ENCODE assay signal across 20 cellular contexts in the genomic region with DNA sequence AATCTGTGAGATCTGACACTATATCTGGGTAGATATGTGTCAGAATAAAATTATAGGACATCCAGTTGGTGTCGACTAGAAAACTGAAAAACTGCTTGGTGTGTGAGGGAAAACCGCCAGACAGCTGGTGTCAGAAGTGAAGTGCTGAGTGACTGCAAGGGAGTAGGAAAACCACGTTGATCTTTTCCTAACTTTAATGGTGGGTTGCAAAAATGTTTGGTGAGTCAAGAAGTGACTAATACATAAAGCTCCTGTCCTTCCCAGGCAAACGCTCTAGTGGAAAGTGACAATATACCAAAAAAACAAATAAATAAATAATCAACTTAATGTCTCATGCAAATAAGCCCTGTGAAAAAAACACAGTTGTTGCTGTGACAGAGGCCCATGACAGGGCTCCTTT. TPM values are rescaled to one million over a fixed set of nuclear protein-coding genes. Genes with fewer than 3 reads are reported as not detected.
DNase-seq lines count a peak whose midpoint lies in the region; ATAC-seq, FAIRE-seq and TF ChIP-seq lines count a peak whose summit lies in the region.
"Had no signal": no experiment of that assay in that cellular context is flagged by ENCODE, and none has a peak within 500 bp of the region (broad histone marks: within the 10 kb centered on the region; RNA-seq: fewer than 3 reads in every experiment).

No MANE protein-coding gene starts in this region.

- ATAC-seq in SK-N-SH treated with all-trans-retinoic acid at 6 μM for 48 hours (no peak), right lobe of liver (no peak)
- ATAC-seq: heart right ventricle, left colon had no signal

- DNase-seq in SK-N-SH = no peak
- peak; percentile 85 for DNase-seq in RPMI7951 (ENCODE audit: low read depth)
- peak; percentile 51 for DNase-seq in fibroblast of pulmonary artery (ENCODE audit: low read depth)
- peak; percentile 63 for DNase-seq in urothelium cell line (ENCODE audit: low spot score)
- no peak for DNase-seq in small intestine
- no peak for DNase-seq in right lobe of liver
- no peak for DNase-seq in stimulated activated CD4-positive, alpha-beta T cell treated with anti-CD3 and anti-CD28 coated beads, Interleukin-1b, Interleukin-23, amount 100 ng/mL, for 48 hours
- DNase-seq: activated CD8-positive, alpha-beta memory T cell treated with anti-CD3 and anti-CD28 coated beads for 24 hours; Caco-2; heart right ventricle; left colon; NCI-H1436; NCI-H446 treated with DMSO at 0.1 percent for 48 hours; stimulated activated CD4-positive, alpha-beta T cell treated with anti-CD3 and anti-CD28 coated beads, Interleukin-2, amount 100 ng/mL, for 24 hours; transverse colon had no signal

- intact Hi-C loops in right lobe of liver (cut with DNase I) = no loop called here

- TF ChIP-seq RAD21 in SK-N-SH (IDR thresholded peaks at IDR 0.05; ENCODE audit: low read length) = no peak

- no peak for TF ChIP-seq EP300 in SK-N-SH (IDR thresholded peaks at IDR 0.05; ENCODE audit: borderline replicate concordance in 1 of 2, low read depth in 1 of 2, low read length in 1 of 2)

- H3K4me2 ChIP-seq in SK-N-SH = no peak overlapping the region

- H3K27ac ChIP-seq in SK-N-SH (ENCODE audit: low read depth in 2 of 2, low read length in 1 of 2) (no peak overlapping the region), small intestine (ENCODE audit: low read depth in 1 of 2, low read length in 1 of 2) (no peak overlapping the region), right lobe of liver (no peak overlapping the region)
- H3K27ac ChIP-seq: ascending aorta, heart right ventricle, transverse colon, VCaP had no signal

- H2AFZ ChIP-seq in SK-N-SH (ENCODE audit: low read depth) = no peak overlapping the region

- no peak overlapping the region for H3K4me3 ChIP-seq in SK-N-SH (ENCODE audit: low read depth in 2 of 2, low read length in 1 of 2)
- H3K4me3 ChIP-seq in fibroblast of pulmonary artery (replicated peaks; ENCODE audit: low read depth, low read length) = no peak overlapping the region
- no peak overlapping the region for H3K4me3 ChIP-seq in small intestine (ENCODE audit: low read depth in 1 of 2, low read length in 2 of 2)
- no peak overlapping the region for H3K4me3 ChIP-seq in right lobe of liver
- H3K4me3 ChIP-seq: ascending aorta, heart right ventricle, transverse colon had no signal

- H3K27me3 ChIP-seq in SK-N-SH (ENCODE audit: insufficient read depth) = no peaks in the 10 kb centered on the region
- H3K27me3 ChIP-seq in small intestine (ENCODE audit: control insufficient read depth in 2 of 2, insufficient read depth in 2 of 2, low read length in 2 of 2) = no peaks in the 10 kb centered on the region
- H3K27me3 ChIP-seq in right lobe of liver = no peaks in the 10 kb centered on the region
- H3K27me3 ChIP-seq: ascending aorta, transverse colon had no signal

- H3K79me2 ChIP-seq in SK-N-SH (ENCODE audit: insufficient read depth) = no peaks in the 10 kb centered on the region

- TF ChIP-seq POLR2A in right lobe of liver (IDR thresholded peaks at IDR 0.05) = no peak

- CTCF ChIA-PET in SK-N-SH (lab: Yijun Ruan, JAX) = no interaction called here

- POLR2A ChIA-PET in SK-N-SH (lab: Yijun Ruan, JAX) = no interaction called here

- no peaks in the 10 kb centered on the region for H3F3A ChIP-seq in SK-N-SH (replicated peaks; ENCODE audit: insufficient read depth)

- H3K9ac ChIP-seq in SK-N-SH = no peak overlapping the region

- peaks cover 0 to 10% of the 10 kb centered on the region in 2 experiments; a peak in 3 of 4 replicates for H3K4me1 ChIP-seq in SK-N-SH (ENCODE audit: control insufficient read depth in 1 of 2, insufficient read depth in 2 of 2, low read depth in 1 of 2, low read length in 1 of 2)
- no peaks in the 10 kb centered on the region for H3K4me1 ChIP-seq in small intestine (ENCODE audit: control insufficient read depth in 2 of 2, insufficient read depth in 1 of 2, low read depth in 1 of 2, low read length in 1 of 2)
- peaks cover 0 to 9% (median 0%) of the 10 kb centered on the region in 4 donors for H3K4me1 ChIP-seq in right lobe of liver
- H3K4me1 ChIP-seq: ascending aorta had no signal

- no peak for TF ChIP-seq CTCF in SK-N-SH (IDR thresholded peaks at IDR 0.05)
- no peak for TF ChIP-seq CTCF in fibroblast of pulmonary artery (IDR thresholded peaks at IDR 0.05; ENCODE audit: low read length, missing control alignments)
- no peak for TF ChIP-seq CTCF in right lobe of liver (IDR thresholded peaks at IDR 0.05)

- H3K9me3 ChIP-seq in SK-N-SH (no peaks in the 10 kb centered on the region), small intestine (ENCODE audit: control insufficient read depth, low read depth) (no peaks in the 10 kb centered on the region), right lobe of liver (no peaks in the 10 kb centered on the region)
- H3K9me3 ChIP-seq: ascending aorta, Caco-2, transverse colon had no signal

- H4K20me1 ChIP-seq in SK-N-SH (ENCODE audit: insufficient read depth) = no peaks in the 10 kb centered on the region

- H3K9me2 ChIP-seq in SK-N-SH = 0 out of 2 replicates have a peak, but pooled peaks cover 2% of the 10 kb centered on the region

- FAIRE-seq in urothelium cell line (lab: Jason Lieb, UNC) (no peak), small intestine (lab: Jason Lieb, UNC) (no peak)
- FAIRE-seq: A204.1 had no signal

- no peaks in the 10 kb centered on the region for H3K36me3 ChIP-seq in SK-N-SH (replicated peaks in 1 of 2; ENCODE audit: control insufficient read depth in 1 of 2, insufficient read depth in 2 of 2, low read length in 1 of 2)
- H3K36me3 ChIP-seq in small intestine (ENCODE audit: control insufficient read depth in 2 of 2, insufficient read depth in 2 of 2, low read length in 2 of 2) = no peaks in the 10 kb centered on the region
- no peaks in the 10 kb centered on the region for H3K36me3 ChIP-seq in right lobe of liver
- H3K36me3 ChIP-seq: ascending aorta, heart right ventricle, transverse colon had no signal

- 40% methylated on average over 4 of the region's 4 CpGs for WGBS in SK-N-SH (ENCODE audit: low lambda C conversion rate)
- WGBS in small intestine, 3 donors = 75 to 82% (median 79%) methylated on average over 4 of the region's 4 CpGs
- 62% methylated on average over 4 of the region's 4 CpGs for WGBS in right lobe of liver (ENCODE audit: insufficient coverage, low coverage, low lambda C conversion rate, missing lambda C conversion rate)

TF ChIP-seq in SK-N-SH, 30 proteins besides CTCF, POLR2A, EP300 and RAD21:
- TF ChIP-seq, protein P1, sequence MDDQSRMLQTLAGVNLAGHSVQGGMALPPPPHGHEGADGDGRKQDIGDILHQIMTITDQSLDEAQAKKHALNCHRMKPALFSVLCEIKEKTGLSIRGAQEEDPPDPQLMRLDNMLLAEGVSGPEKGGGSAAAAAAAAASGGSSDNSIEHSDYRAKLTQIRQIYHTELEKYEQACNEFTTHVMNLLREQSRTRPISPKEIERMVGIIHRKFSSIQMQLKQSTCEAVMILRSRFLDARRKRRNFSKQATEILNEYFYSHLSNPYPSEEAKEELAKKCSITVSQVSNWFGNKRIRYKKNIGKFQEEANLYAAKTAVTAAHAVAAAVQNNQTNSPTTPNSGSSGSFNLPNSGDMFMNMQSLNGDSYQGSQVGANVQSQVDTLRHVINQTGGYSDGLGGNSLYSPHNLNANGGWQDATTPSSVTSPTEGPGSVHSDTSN (IDR thresholded peaks at IDR 0.05) = no peak
- peak; percentile 26; the same call in 1 of the 2 replicates for TF ChIP-seq FOSL2 (IDR thresholded peaks at IDR 0.05; ENCODE audit: borderline replicate concordance, low read depth)

TF ChIP-seq in SK-N-SH treated with all-trans-retinoic acid at 6 μM for 48 hours, 23 proteins besides CTCF, POLR2A, EP300 and RAD21 (continues in another document):
- no peak for TF ChIP-seq ZNF565 (CRISPR knock-in tag; conservative IDR thresholded peaks at IDR 0.05; ENCODE audit: low read depth)
- TF ChIP-seq ZFP3 (CRISPR knock-in tag; IDR thresholded peaks at IDR 0.05) = no peak
- TF ChIP-seq, protein P2, sequence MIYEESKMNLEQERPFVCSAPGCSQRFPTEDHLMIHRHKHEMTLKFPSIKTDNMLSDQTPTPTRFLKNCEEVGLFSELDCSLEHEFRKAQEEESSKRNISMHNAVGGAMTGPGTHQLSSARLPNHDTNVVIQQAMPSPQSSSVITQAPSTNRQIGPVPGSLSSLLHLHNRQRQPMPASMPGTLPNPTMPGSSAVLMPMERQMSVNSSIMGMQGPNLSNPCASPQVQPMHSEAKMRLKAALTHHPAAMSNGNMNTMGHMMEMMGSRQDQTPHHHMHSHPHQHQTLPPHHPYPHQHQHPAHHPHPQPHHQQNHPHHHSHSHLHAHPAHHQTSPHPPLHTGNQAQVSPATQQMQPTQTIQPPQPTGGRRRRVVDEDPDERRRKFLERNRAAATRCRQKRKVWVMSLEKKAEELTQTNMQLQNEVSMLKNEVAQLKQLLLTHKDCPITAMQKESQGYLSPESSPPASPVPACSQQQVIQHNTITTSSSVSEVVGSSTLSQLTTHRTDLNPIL (CRISPR knock-in tag; IDR thresholded peaks at IDR 0.05; ENCODE audit: low read depth) = no peak
- no peak for TF ChIP-seq ZFP30 (CRISPR knock-in tag; IDR thresholded peaks at IDR 0.05)
- TF ChIP-seq TOX (CRISPR knock-in tag; IDR thresholded peaks at IDR 0.05; ENCODE audit: borderline replicate concordance) = no peak
- TF ChIP-seq PPARA (CRISPR knock-in tag; IDR thresholded peaks at IDR 0.05; ENCODE audit: borderline replicate concordance) = no peak
- TF ChIP-seq, protein P3, sequence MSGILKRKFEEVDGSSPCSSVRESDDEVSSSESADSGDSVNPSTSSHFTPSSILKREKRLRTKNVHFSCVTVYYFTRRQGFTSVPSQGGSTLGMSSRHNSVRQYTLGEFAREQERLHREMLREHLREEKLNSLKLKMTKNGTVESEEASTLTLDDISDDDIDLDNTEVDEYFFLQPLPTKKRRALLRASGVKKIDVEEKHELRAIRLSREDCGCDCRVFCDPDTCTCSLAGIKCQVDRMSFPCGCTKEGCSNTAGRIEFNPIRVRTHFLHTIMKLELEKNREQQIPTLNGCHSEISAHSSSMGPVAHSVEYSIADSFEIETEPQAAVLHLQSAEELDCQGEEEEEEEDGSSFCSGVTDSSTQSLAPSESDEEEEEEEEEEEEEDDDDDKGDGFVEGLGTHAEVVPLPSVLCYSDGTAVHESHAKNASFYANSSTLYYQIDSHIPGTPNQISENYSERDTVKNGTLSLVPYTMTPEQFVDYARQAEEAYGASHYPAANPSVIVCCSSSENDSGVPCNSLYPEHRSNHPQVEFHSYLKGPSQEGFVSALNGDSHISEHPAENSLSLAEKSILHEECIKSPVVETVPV (CRISPR knock-in tag; IDR thresholded peaks at IDR 0.05) = no peak
- TF ChIP-seq ISL1 (CRISPR knock-in tag; IDR thresholded peaks at IDR 0.05) = no peak
- no peak for TF ChIP-seq RARB (CRISPR knock-in tag; IDR thresholded peaks at IDR 0.05)

RNA-seq across cellular contexts. Expression of a gene that starts 7.3 kb away (rescaled TPM):
- polyA plus RNA-seq in SK-N-SH (2012; rRNA removed) (0.02 and 0.06 TPM in 2 replicates), small intestine (1 to 10 TPM; 1.3 to 1.9 (median 1.4) TPM)
- polyA plus RNA-seq in SK-N-SH (2012; cell fraction: cytosol; rRNA removed) = 0.03 and 0.05 TPM in 2 replicates
- polyA plus RNA-seq in SK-N-SH (2012; cell fraction: nucleus; rRNA removed) = 0.01 TPM in 1 of 2 replicates, not detected in the other
- 2.2 and 4.2 TPM in 2 replicates for total RNA-seq in RPMI7951 (2014; rRNA removed; shearing (Covaris generic))
- 1 to 10 TPM in 1 of 6 experiments, under 1 TPM in 5; 0.31 to 1.3 (median 0.79) TPM for total RNA-seq in right lobe of liver
- total RNA-seq: progenitor cell of endocrine pancreas had no signal

Comparison
In these comparisons a context has a peak if more than half of its experiments do, and no peak if none do; other contexts are left out.
1. DNase-seq: peak in RPMI7951 (single experiment), fibroblast of pulmonary artery (single experiment) and urothelium cell line (single experiment); none in SK-N-SH (single experiment), small intestine (single experiment), right lobe of liver (0 of 3) and stimulated activated CD4-positive, alpha-beta T cell treated with anti-CD3 and anti-CD28 coated beads, Interleukin-1b, Interleukin-23, amount 100 ng/mL, for 48 hours (single experiment).